Comparison of ENCODE assay signal across 8 cellular contexts in genomic region chr6:28135393-28135792, GRCh38. TPM values are rescaled to one million over a fixed set of nuclear protein-coding genes. Genes with fewer than 3 reads are reported as not detected.
DNase-seq lines count a peak whose midpoint lies in the region; ATAC-seq, FAIRE-seq and TF ChIP-seq lines count a peak whose summit lies in the region.
"Had no signal": no experiment of that assay in that cellular context is flagged by ENCODE, and none has a peak within 500 bp of the region (broad histone marks: within the 10 kb centered on the region; RNA-seq: fewer than 3 reads in every experiment).

No MANE protein-coding gene starts in this region.

- no peaks in the 10 kb centered on the region for H3K27me3 ChIP-seq in astrocyte (ENCODE audit: insufficient read depth, low read length)

- peak; percentile 23 for DNase-seq in GF-D8 (lab: John Stamatoyannopoulos, UW)
- DNase-seq in KBM-7, result peak; percentile 47
- no peak for DNase-seq in astrocyte (ENCODE audit: low read depth)
- DNase-seq in nephron progenitor cell, result no peak
- DNase-seq: activated CD4-positive, alpha-beta T cell treated with anti-CD3 and anti-CD28 coated beads, Interleukin-2, amount 50 U/mL, for 1 hour had no signal

- peaks cover 61% of the 10 kb centered on the region for H3K79me2 ChIP-seq in astrocyte (ENCODE audit: insufficient read depth, low read length)

- peak overlapping the region; percentile 88 for H3K4me3 ChIP-seq in astrocyte (ENCODE audit: insufficient read depth, low read depth, low read length)

- peak overlapping the region; percentile 90 for H3K4me2 ChIP-seq in astrocyte (ENCODE audit: low read length)

- H3K4me3 Mint-ChIP-seq in astrocyte (ENCODE audit: unreplicated experiment) (peak overlapping the region; percentile 92), nephron progenitor cell (peak overlapping the region; percentile 97)

- H2AFZ ChIP-seq in astrocyte (ENCODE audit: low read depth, low read length), result no peak overlapping the region

- H3K9me3 Mint-ChIP-seq in astrocyte (ENCODE audit: unreplicated experiment) (no peaks in the 10 kb centered on the region), nephron progenitor cell (no peaks in the 10 kb centered on the region)

- TF ChIP-seq CTCF in astrocyte (IDR thresholded peaks at IDR 0.05; ENCODE audit: insufficient read depth, low read depth, low read length) (no peak), nephron progenitor cell (IDR thresholded peaks at IDR 0.05) (no peak)

- no peak for FAIRE-seq in astrocyte (lab: Jason Lieb, UNC)

- H3K4me1 Mint-ChIP-seq in astrocyte (ENCODE audit: low read depth, unreplicated experiment) (peaks cover 17% of the 10 kb centered on the region), nephron progenitor cell (peaks cover 52% of the 10 kb centered on the region)

- in situ Hi-C loops in KBM-7 (cut with MboI; ENCODE audit: low pct_unique_long_range_greater_than_20kb, low sequenced_read_pairs), result loop anchor here (25.0 kb wide), 1 partner anchor 227 kb away; no protein-coding TSS in a partner anchor

- no peak overlapping the region for H3K27ac Mint-ChIP-seq in astrocyte (ENCODE audit: unreplicated experiment)
- H3K27ac Mint-ChIP-seq in nephron progenitor cell, result peak overlapping the region; percentile 28

- H3K36me3 ChIP-seq in astrocyte (ENCODE audit: insufficient read depth, low read length), result no peaks in the 10 kb centered on the region

- H4K20me1 ChIP-seq in astrocyte (ENCODE audit: insufficient read depth, low read length), result peaks cover 18% of the 10 kb centered on the region

- H3K27me3 Mint-ChIP-seq in astrocyte (ENCODE audit: low read depth, unreplicated experiment) (no peaks in the 10 kb centered on the region), nephron progenitor cell (ENCODE audit: low read depth, poor library complexity) (peaks cover 5% of the 10 kb centered on the region)

- no peak overlapping the region for H3K27ac ChIP-seq in astrocyte (ENCODE audit: low read depth, low read length)

- peaks cover 5% of the 10 kb centered on the region for H3K4me1 ChIP-seq in astrocyte (ENCODE audit: insufficient read depth, low read length)

- no peaks in the 10 kb centered on the region for H3K9me3 ChIP-seq in astrocyte (ENCODE audit: insufficient read depth, low read depth, low read length)

- H3K9ac ChIP-seq in astrocyte (ENCODE audit: low read length), result peak overlapping the region; percentile 94

- ATAC-seq in HG02678 (IDR thresholded peaks at IDR 0.05; ENCODE audit: unreplicated experiment) (no peak), GM18867 (IDR thresholded peaks at IDR 0.05; ENCODE audit: unreplicated experiment) (no peak)
- no peak for ATAC-seq in activated CD4-positive, CD25-positive, alpha-beta regulatory T cell treated with anti-CD3 and anti-CD28 coated beads, Interleukin-2, amount 50 U/mL, for 24 hours

- H3K36me3 Mint-ChIP-seq in astrocyte (ENCODE audit: low read depth, unreplicated experiment) (no peaks in the 10 kb centered on the region), nephron progenitor cell (ENCODE audit: low read depth) (peaks cover 15% of the 10 kb centered on the region)

RNA-seq across cellular contexts. Expression of gene ZKSCAN8, which starts 6.3 kb away (rescaled TPM):
- 21.8 and 25.1 TPM in 2 replicates for total RNA-seq in astrocyte

RNA-seq across cellular contexts. Expression of gene ZSCAN16, which starts 11.0 kb away (rescaled TPM):
- 1.9 and 2.5 TPM in 2 replicates for total RNA-seq in astrocyte

RNA-seq across cellular contexts. Expression of gene ZNF165, which starts 55.0 kb away (rescaled TPM):
- total RNA-seq in astrocyte, result 0.48 and 0.75 TPM in 2 replicates

Comparison
In these comparisons a context has a peak if more than half of its experiments do, and no peak if none do; other contexts are left out.
1. DNase-seq: peak in GF-D8 (single experiment) and KBM-7 (single experiment); none in astrocyte (single experiment) and nephron progenitor cell (single experiment).